Comparison of ENCODE assay signal across 1 cellular context in the genomic region with DNA sequence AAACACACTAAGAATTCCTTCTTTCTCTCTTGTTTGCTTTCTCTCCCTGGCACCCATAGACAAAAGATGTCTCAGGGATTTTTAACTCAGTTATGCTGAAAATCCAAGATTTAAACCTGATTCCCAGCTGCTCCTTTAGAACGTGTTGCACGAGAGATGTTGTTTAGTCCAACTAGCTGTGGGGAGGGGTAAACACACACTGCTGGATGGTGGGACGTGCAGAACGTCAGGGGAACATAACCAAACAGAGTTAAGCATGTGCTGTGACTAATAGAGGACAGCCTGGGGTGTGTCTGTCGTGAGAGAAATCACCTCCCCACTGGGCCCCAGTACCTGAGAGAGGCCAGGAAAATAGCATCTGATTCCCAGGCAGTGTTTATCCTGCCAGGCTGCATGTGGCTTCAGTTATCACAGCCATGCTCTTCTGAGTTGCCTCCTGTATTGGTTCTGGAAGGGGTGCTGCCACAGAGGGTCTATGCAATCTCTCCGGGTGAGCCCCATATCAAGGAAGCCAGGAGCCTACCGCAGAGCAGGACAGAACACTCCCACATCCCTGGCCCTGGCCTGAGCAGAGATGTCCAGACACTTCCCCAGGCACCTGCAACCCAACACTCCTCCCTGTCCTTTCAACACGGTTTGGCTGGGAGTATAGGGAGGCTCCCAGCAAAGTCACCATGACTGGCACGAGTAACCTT.
TF ChIP-seq lines count a peak whose summit lies in the region.

No MANE protein-coding gene starts in this region.

TF ChIP-seq in GM12878, 131 proteins besides CTCF, POLR2A, EP300 and RAD21 (continued from another document):
- TF ChIP-seq, protein P1, sequence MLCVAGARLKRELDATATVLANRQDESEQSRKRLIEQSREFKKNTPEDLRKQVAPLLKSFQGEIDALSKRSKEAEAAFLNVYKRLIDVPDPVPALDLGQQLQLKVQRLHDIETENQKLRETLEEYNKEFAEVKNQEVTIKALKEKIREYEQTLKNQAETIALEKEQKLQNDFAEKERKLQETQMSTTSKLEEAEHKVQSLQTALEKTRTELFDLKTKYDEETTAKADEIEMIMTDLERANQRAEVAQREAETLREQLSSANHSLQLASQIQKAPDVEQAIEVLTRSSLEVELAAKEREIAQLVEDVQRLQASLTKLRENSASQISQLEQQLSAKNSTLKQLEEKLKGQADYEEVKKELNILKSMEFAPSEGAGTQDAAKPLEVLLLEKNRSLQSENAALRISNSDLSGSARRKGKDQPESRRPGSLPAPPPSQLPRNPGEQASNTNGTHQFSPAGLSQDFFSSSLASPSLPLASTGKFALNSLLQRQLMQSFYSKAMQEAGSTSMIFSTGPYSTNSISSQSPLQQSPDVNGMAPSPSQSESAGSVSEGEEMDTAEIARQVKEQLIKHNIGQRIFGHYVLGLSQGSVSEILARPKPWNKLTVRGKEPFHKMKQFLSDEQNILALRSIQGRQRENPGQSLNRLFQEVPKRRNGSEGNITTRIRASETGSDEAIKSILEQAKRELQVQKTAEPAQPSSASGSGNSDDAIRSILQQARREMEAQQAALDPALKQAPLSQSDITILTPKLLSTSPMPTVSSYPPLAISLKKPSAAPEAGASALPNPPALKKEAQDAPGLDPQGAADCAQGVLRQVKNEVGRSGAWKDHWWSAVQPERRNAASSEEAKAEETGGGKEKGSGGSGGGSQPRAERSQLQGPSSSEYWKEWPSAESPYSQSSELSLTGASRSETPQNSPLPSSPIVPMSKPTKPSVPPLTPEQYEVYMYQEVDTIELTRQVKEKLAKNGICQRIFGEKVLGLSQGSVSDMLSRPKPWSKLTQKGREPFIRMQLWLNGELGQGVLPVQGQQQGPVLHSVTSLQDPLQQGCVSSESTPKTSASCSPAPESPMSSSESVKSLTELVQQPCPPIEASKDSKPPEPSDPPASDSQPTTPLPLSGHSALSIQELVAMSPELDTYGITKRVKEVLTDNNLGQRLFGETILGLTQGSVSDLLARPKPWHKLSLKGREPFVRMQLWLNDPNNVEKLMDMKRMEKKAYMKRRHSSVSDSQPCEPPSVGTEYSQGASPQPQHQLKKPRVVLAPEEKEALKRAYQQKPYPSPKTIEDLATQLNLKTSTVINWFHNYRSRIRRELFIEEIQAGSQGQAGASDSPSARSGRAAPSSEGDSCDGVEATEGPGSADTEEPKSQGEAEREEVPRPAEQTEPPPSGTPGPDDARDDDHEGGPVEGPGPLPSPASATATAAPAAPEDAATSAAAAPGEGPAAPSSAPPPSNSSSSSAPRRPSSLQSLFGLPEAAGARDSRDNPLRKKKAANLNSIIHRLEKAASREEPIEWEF (IDR thresholded peaks at IDR 0.05; ENCODE audit: insufficient replicate concordance, low read depth, low read length) = no peak
- TF ChIP-seq SMC3 (IDR thresholded peaks at IDR 0.05; ENCODE audit: borderline replicate concordance, low read length) (no peak), CHD4 (IDR thresholded peaks at IDR 0.05) (no peak), STAT3 (IDR thresholded peaks at IDR 0.05; ENCODE audit: low read depth, low read length) (no peak), TAF1 (IDR thresholded peaks at IDR 0.05; ENCODE audit: borderline replicate concordance, low read depth, low read length) (no peak), TCF12 (IDR thresholded peaks at IDR 0.05; ENCODE audit: low read depth, low read length) (no peak)
- TF ChIP-seq, protein P2, sequence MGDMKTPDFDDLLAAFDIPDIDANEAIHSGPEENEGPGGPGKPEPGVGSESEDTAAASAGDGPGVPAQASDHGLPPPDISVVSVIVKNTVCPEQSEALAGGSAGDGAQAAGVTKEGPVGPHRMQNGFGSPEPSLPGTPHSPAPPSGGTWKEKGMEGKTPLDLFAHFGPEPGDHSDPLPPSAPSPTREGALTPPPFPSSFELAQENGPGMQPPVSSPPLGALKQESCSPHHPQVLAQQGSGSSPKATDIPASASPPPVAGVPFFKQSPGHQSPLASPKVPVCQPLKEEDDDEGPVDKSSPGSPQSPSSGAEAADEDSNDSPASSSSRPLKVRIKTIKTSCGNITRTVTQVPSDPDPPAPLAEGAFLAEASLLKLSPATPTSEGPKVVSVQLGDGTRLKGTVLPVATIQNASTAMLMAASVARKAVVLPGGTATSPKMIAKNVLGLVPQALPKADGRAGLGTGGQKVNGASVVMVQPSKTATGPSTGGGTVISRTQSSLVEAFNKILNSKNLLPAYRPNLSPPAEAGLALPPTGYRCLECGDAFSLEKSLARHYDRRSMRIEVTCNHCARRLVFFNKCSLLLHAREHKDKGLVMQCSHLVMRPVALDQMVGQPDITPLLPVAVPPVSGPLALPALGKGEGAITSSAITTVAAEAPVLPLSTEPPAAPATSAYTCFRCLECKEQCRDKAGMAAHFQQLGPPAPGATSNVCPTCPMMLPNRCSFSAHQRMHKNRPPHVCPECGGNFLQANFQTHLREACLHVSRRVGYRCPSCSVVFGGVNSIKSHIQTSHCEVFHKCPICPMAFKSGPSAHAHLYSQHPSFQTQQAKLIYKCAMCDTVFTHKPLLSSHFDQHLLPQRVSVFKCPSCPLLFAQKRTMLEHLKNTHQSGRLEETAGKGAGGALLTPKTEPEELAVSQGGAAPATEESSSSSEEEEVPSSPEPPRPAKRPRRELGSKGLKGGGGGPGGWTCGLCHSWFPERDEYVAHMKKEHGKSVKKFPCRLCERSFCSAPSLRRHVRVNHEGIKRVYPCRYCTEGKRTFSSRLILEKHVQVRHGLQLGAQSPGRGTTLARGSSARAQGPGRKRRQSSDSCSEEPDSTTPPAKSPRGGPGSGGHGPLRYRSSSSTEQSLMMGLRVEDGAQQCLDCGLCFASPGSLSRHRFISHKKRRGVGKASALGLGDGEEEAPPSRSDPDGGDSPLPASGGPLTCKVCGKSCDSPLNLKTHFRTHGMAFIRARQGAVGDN (IDR thresholded peaks at IDR 0.05) = peak; percentile 45; the same call in 1 of the 2 replicates
